Comparison of ENCODE assay signal across 2 cellular contexts in genomic region chr1:22332795-22333499, GRCh38.
TF ChIP-seq lines count a peak whose summit lies in the region.

No MANE protein-coding gene starts in this region.

TF ChIP-seq in HEK293, 187 proteins besides CTCF, POLR2A, EP300 and RAD21:
- TF ChIP-seq SALL2 (tag by site-specific recombination; IDR thresholded peaks at IDR 0.05; ENCODE audit: borderline replicate concordance) = no peak
- TF ChIP-seq ZNF530 (tag by site-specific recombination; IDR thresholded peaks at IDR 0.05; ENCODE audit: low read depth) = no peak
- peak; percentile 73 for TF ChIP-seq OSR2 (tag by site-specific recombination; IDR thresholded peaks at IDR 0.05)
- TF ChIP-seq ZNF449 (tag by site-specific recombination; IDR thresholded peaks at IDR 0.05) = peak; percentile 72; the same call in 1 of the 2 replicates

TF ChIP-seq in H1, 55 proteins besides CTCF, POLR2A, EP300 and RAD21:
- TF ChIP-seq YY1 (IDR thresholded peaks at IDR 0.05; ENCODE audit: low read depth, low read length) = no peak
